Comparison of ENCODE assay signal across 8 cellular contexts in genomic region chr7:92904292-92905131, GRCh38.
DNase-seq lines count a peak whose midpoint lies in the region; ATAC-seq lines count a peak whose summit lies in the region.

No MANE protein-coding gene starts in this region.

- H3K4me1 Mint-ChIP-seq in T-helper 17 cell, result peaks cover 13% of the 10 kb centered on the region

- ATAC-seq in HG03175 (IDR thresholded peaks at IDR 0.05; ENCODE audit: unreplicated experiment) (peak; percentile 99), T-helper 17 cell (peak; percentile 100), aorta (ENCODE audit: low FRiP score) (no peak)

- H3K4me3 Mint-ChIP-seq in T-helper 17 cell, result peak overlapping the region; percentile 43

- H3K27ac Mint-ChIP-seq in T-helper 17 cell, result peak overlapping the region; percentile 89

- H3K27ac ChIP-seq in aorta (ENCODE audit: low read depth in 1 of 2, low read length in 2 of 2), result no peak overlapping the region

- no peaks in the 10 kb centered on the region for H3K36me3 Mint-ChIP-seq in T-helper 17 cell (ENCODE audit: low read depth)

- H3K9me3 ChIP-seq in T-helper 17 cell (ENCODE audit: control insufficient read depth, low read length, poor library complexity, severe bottlenecking), result no peaks in the 10 kb centered on the region
- no peaks in the 10 kb centered on the region for H3K9me3 ChIP-seq in aorta (ENCODE audit: control insufficient read depth, low read length)

- intact Hi-C loops in aorta (cut with DNase I), result no loop called here

- DNase-seq in A172 (ENCODE audit: low spot score) (peak; percentile 100), GM19238 (ENCODE audit: insufficient read length, low spot score) (peak; percentile 35), T-helper 17 cell (peak; percentile 28 to 53 (median 33)), amniotic epithelial cell (ENCODE audit: low read depth) (peak; percentile 97), non-pigmented ciliary epithelial cell (ENCODE audit: low read depth) (peak; percentile 96), NCI-H1436 (lab: John Stamatoyannopoulos, UW) (no peak), aorta (no peak)

- H3K27me3 ChIP-seq in aorta (ENCODE audit: control insufficient read depth in 1 of 2, insufficient read depth in 2 of 2, low read length in 1 of 2), result no peaks in the 10 kb centered on the region

- no peak overlapping the region for H3K4me3 ChIP-seq in aorta (ENCODE audit: low read length in 2 of 2)

- H3K4me1 ChIP-seq in aorta (ENCODE audit: control insufficient read depth in 1 of 2, insufficient read depth in 2 of 2, low read length in 2 of 2), result no peaks in the 10 kb centered on the region

- H3K36me3 ChIP-seq in aorta (ENCODE audit: control insufficient read depth in 1 of 2, insufficient read depth in 2 of 2, low read length in 1 of 2), result no peaks in the 10 kb centered on the region

- H3K27me3 Mint-ChIP-seq in T-helper 17 cell, result no peaks in the 10 kb centered on the region

- WGBS in aorta, 2 donors, result 48 to 50% methylated on average over 7 of the region's 7 CpGs

Comparison
In these comparisons a context has a peak if more than half of its experiments do, and no peak if none do; other contexts are left out.
1. DNase-seq: peak in A172 (single experiment), GM19238 (single experiment), T-helper 17 cell (3 of 3), amniotic epithelial cell (single experiment) and non-pigmented ciliary epithelial cell (single experiment); none in NCI-H1436 (single experiment) and aorta (0 of 2).